In the genomic region with DNA sequence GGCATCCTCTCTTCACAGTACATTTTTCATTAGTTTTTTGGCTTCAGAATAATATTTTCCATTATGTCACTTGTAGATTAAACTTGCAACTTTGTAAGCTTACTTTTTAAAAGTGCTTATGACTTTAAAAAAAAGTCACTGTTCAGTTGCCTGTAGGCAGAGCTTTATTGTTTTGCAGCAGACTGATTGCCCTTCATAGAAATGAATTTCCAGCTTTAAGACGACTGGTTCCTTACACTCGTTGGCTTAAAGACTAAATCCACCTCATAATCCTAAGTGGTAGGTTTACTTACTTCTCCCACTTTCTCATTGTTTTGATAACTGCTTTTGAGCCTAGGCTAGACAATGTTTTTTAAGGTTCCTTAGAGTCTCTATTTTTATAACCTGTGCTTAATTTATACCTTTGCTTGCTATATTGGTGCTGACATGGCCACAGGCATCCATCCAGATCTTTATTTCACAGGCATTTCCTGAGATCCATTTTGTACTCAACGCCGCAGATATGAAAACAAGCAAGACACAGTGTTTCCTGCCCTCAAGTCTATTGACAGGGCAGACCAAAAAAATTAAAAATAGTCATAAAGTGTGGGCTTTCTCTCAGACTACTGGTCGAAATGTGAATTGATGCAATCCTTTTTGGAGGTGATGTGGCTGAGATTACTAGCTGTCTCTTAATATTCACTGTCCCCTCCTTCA, we compare ENCODE assay signal across 21 cellular contexts. TPM values are rescaled to one million over a fixed set of nuclear protein-coding genes. Genes with fewer than 3 reads are reported as not detected.
DNase-seq lines count a peak whose midpoint lies in the region; ATAC-seq, FAIRE-seq and TF ChIP-seq lines count a peak whose summit lies in the region.
"Had no signal": no experiment of that assay in that cellular context is flagged by ENCODE, and none has a peak within 500 bp of the region (broad histone marks: within the 10 kb centered on the region; RNA-seq: fewer than 3 reads in every experiment).

No MANE protein-coding gene starts in this region.

- no TSS peak for BruUV-seq in endothelial cell of umbilical vein (replicated peaks; lab: Mats Ljungman, UMichigan)

- CTCF ChIA-PET in endothelial cell of umbilical vein (lab: Charles Lee) = interaction anchor here (0.8 to 2.1 kb wide), 7 partner anchors 9 to 70 kb away, joined by 3 to 8 read pairs (median 3); partner anchors contain the start of gene IL13RA2

- H3K27ac Mint-ChIP-seq in mesothelial cell of epicardium = peak overlapping the region; percentile 83
- H3K27ac Mint-ChIP-seq: activated naive CD8-positive, alpha-beta T cell treated with anti-CD3 and anti-CD28 coated beads, Interleukin-2, amount 10 ng/mL, durations not matched to agents 7 days and 5 days; CD14-positive monocyte; endodermal cell; naive thymus-derived CD8-positive, alpha-beta T cell had no signal

- H3K79me2 ChIP-seq in endothelial cell of umbilical vein (ENCODE audit: control insufficient read depth, insufficient read depth, low read length) = no peaks in the 10 kb centered on the region

- H3K9me3 Mint-ChIP-seq in mesothelial cell of epicardium = no peaks in the 10 kb centered on the region
- H3K9me3 Mint-ChIP-seq: activated naive CD8-positive, alpha-beta T cell treated with anti-CD3 and anti-CD28 coated beads, Interleukin-2, amount 10 ng/mL, durations not matched to agents 7 days and 5 days; endodermal cell; naive thymus-derived CD8-positive, alpha-beta T cell had no signal

- WGBS in aorta, 2 donors = 2 to 29% methylated on average over 5 of the region's 5 CpGs

- no peaks in the 10 kb centered on the region for H4K20me1 ChIP-seq in endothelial cell of umbilical vein (replicated peaks; ENCODE audit: control insufficient read depth, extremely low read depth, insufficient read depth, low read length)

- H3K9me1 ChIP-seq in endothelial cell of umbilical vein (replicated peaks; ENCODE audit: control insufficient read depth, extremely low read depth, insufficient read depth, low read length) = no peaks in the 10 kb centered on the region

- intact Hi-C loops in left ventricle myocardium inferior (cut with micrococcal nuclease) (no loop called here), cardiac septum (cut with DNase I) (no loop called here), endothelial cell of umbilical vein (cut with micrococcal nuclease) (no loop called here), aorta (cut with DNase I) (no loop called here)

- H3K27ac ChIP-seq in left ventricle myocardium inferior (replicated peaks) (peak overlapping the region; percentile 72), endothelial cell of umbilical vein (ENCODE audit: insufficient read depth, low read depth, low read length) (peak overlapping the region; percentile 77), aorta (ENCODE audit: low read depth in 1 of 2, low read length in 2 of 2) (peak overlapping the region; percentile 36 to 78)
- H3K27ac ChIP-seq: lower lobe of right lung, testis had no signal

- peak; percentile 33 for TF ChIP-seq POLR2A in endothelial cell of umbilical vein (IDR thresholded peaks at IDR 0.05; ENCODE audit: low read depth, low read length)

- no peaks in the 10 kb centered on the region for H3K36me3 ChIP-seq in left ventricle myocardium inferior
- no peaks in the 10 kb centered on the region for H3K36me3 ChIP-seq in endothelial cell of umbilical vein (ENCODE audit: control insufficient read depth in 2 of 2, extremely low read depth in 1 of 2, insufficient read depth in 2 of 2, low read length in 2 of 2)
- no peaks in the 10 kb centered on the region for H3K36me3 ChIP-seq in aorta (ENCODE audit: control insufficient read depth in 1 of 2, insufficient read depth in 2 of 2, low read length in 1 of 2)
- H3K36me3 ChIP-seq: HAP-1, lower lobe of right lung had no signal

- in situ Hi-C loops in G401 (cut with HindIII; ENCODE audit: low sequenced_read_pairs) = no loop called here

- H2AFZ ChIP-seq in endothelial cell of umbilical vein (ENCODE audit: low read depth, low read length) = peak overlapping the region; percentile 74

- H3K4me1 ChIP-seq in left ventricle myocardium inferior = peaks cover 5% of the 10 kb centered on the region
- peaks cover 19% of the 10 kb centered on the region for H3K4me1 ChIP-seq in endothelial cell of umbilical vein (ENCODE audit: control insufficient read depth, extremely low read depth, insufficient read depth, low read length)
- no peaks in the 10 kb centered on the region for H3K4me1 ChIP-seq in aorta (ENCODE audit: control insufficient read depth in 1 of 2, insufficient read depth in 2 of 2, low read length in 2 of 2)
- H3K4me1 ChIP-seq: testis had no signal

- no peak overlapping the region for H3K4me3 ChIP-seq in left ventricle myocardium inferior
- no peak overlapping the region for H3K4me3 ChIP-seq in endothelial cell of umbilical vein (replicated peaks in 1 of 3; ENCODE audit: insufficient read depth in 1 of 3, low read depth in 1 of 3, low read length in 3 of 3)
- H3K4me3 ChIP-seq in aorta (ENCODE audit: low read length in 2 of 2) = no peak overlapping the region
- H3K4me3 ChIP-seq: HAP-1, lower lobe of right lung, testis had no signal

- dilution Hi-C loops in endothelial cell of umbilical vein (cut with MboI; ENCODE audit: extremely low pct_ligation_motif_present, low sequenced_read_pairs) = no loop called here

- H3K4me2 ChIP-seq in endothelial cell of umbilical vein (ENCODE audit: insufficient read depth, low read length) = peak overlapping the region; percentile 78

- no peaks in the 10 kb centered on the region for H3K27me3 ChIP-seq in left ventricle myocardium inferior (ENCODE audit: low read depth)
- no peaks in the 10 kb centered on the region for H3K27me3 ChIP-seq in endothelial cell of umbilical vein (ENCODE audit: control insufficient read depth in 2 of 2, insufficient read depth in 2 of 2, low read length in 2 of 2)
- H3K27me3 ChIP-seq in aorta (ENCODE audit: control insufficient read depth in 1 of 2, insufficient read depth in 2 of 2, low read length in 1 of 2) = no peaks in the 10 kb centered on the region
- H3K27me3 ChIP-seq: testis had no signal

- DNase-seq in left ventricle myocardium inferior (no peak), cardiac septum (ENCODE audit: low spot score) (no peak), endothelial cell of umbilical vein (ENCODE audit: low read depth, low spot score) (peak; percentile 95), mesothelial cell of epicardium (ENCODE audit: low spot score in 2 of 2, unreplicated experiment in 2 of 2) (no peak), aorta (no peak), G401 (ENCODE audit: low spot score) (no peak)
- DNase-seq: activated CD4-positive, alpha-beta T cell treated with anti-CD3 and anti-CD28 coated beads, Interleukin-2, amount 50 U/mL, for 48 hours; activated naive CD8-positive, alpha-beta T cell treated with anti-CD3 and anti-CD28 coated beads, Interleukin-2, amount 10 ng/mL, durations not matched to agents 7 days and 5 days; central memory CD4-positive, alpha-beta T cell; endodermal cell; foreskin fibroblast; lower lobe of right lung; naive thymus-derived CD8-positive, alpha-beta T cell; NCI-H2171 treated with DMSO at 0.1 percent for 48 hours; testis had no signal

- H3K4me3 Mint-ChIP-seq in mesothelial cell of epicardium = no peak overlapping the region
- H3K4me3 Mint-ChIP-seq: activated naive CD8-positive, alpha-beta T cell treated with anti-CD3 and anti-CD28 coated beads, Interleukin-2, amount 10 ng/mL, durations not matched to agents 7 days and 5 days; CD14-positive monocyte; endodermal cell; naive thymus-derived CD8-positive, alpha-beta T cell had no signal

- POLR2A ChIA-PET in endothelial cell of umbilical vein (lab: Charles Lee) = no interaction called here

- peaks cover 35% of the 10 kb centered on the region for H3K4me1 Mint-ChIP-seq in mesothelial cell of epicardium
- H3K4me1 Mint-ChIP-seq: activated naive CD8-positive, alpha-beta T cell treated with anti-CD3 and anti-CD28 coated beads, Interleukin-2, amount 10 ng/mL, durations not matched to agents 7 days and 5 days; CD14-positive monocyte; endodermal cell; naive thymus-derived CD8-positive, alpha-beta T cell had no signal

- ATAC-seq in aorta (ENCODE audit: low FRiP score) (peak; percentile 53), HG03378 (IDR thresholded peaks at IDR 0.05; ENCODE audit: unreplicated experiment) (no peak), HG03095 (IDR thresholded peaks at IDR 0.05; ENCODE audit: unreplicated experiment) (no peak)
- ATAC-seq: naive thymus-derived CD8-positive, alpha-beta T cell had no signal

- H3K9ac ChIP-seq in endothelial cell of umbilical vein (replicated peaks; ENCODE audit: extremely low read depth, insufficient read depth, low read length) = peak overlapping the region; percentile 24

- H3K36me3 Mint-ChIP-seq in mesothelial cell of epicardium = no peaks in the 10 kb centered on the region
- H3K36me3 Mint-ChIP-seq: activated naive CD8-positive, alpha-beta T cell treated with anti-CD3 and anti-CD28 coated beads, Interleukin-2, amount 10 ng/mL, durations not matched to agents 7 days and 5 days; CD14-positive monocyte; naive thymus-derived CD8-positive, alpha-beta T cell had no signal

- TF ChIP-seq CTCF in left ventricle myocardium inferior (IDR thresholded peaks at IDR 0.05; ENCODE audit: borderline replicate concordance) = no peak
- no peak for TF ChIP-seq CTCF in endothelial cell of umbilical vein (IDR thresholded peaks at IDR 0.05; ENCODE audit: extremely low read depth in 1 of 2, insufficient read depth in 1 of 2, low read depth in 1 of 2, low read length in 2 of 2)
- no peak for TF ChIP-seq CTCF in mesothelial cell of epicardium (IDR thresholded peaks at IDR 0.05; ENCODE audit: unreplicated experiment)

- no peaks in the 10 kb centered on the region for H3K27me3 Mint-ChIP-seq in mesothelial cell of epicardium (ENCODE audit: low read depth)
- H3K27me3 Mint-ChIP-seq: activated naive CD8-positive, alpha-beta T cell treated with anti-CD3 and anti-CD28 coated beads, Interleukin-2, amount 10 ng/mL, durations not matched to agents 7 days and 5 days; naive thymus-derived CD8-positive, alpha-beta T cell had no signal

- H3K9me3 ChIP-seq in left ventricle myocardium inferior (replicated peaks) (no peaks in the 10 kb centered on the region), endothelial cell of umbilical vein (replicated peaks; ENCODE audit: control insufficient read depth, insufficient read depth, low read length) (no peaks in the 10 kb centered on the region), aorta (ENCODE audit: control insufficient read depth, low read length) (no peaks in the 10 kb centered on the region)
- H3K9me3 ChIP-seq: HAP-1, lower lobe of right lung, testis had no signal

- peak; percentile 96 for FAIRE-seq in endothelial cell of umbilical vein (lab: Jason Lieb, UNC)
- FAIRE-seq: A204.1 had no signal

RNA-seq across cellular contexts. Expression of gene IL13RA2, which starts 12.6 kb away (rescaled TPM):
- not detected for total RNA-seq in left ventricle myocardium inferior
- 0.54 TPM for total RNA-seq in cardiac septum
- total RNA-seq in endothelial cell of umbilical vein = not detected in 2 replicates
- not detected in 2 replicates for polyA plus RNA-seq in endothelial cell of umbilical vein
- polyA plus RNA-seq in endothelial cell of umbilical vein (2011; cell fraction: cytosol; rRNA removed) = not detected in 2 replicates
- polyA plus RNA-seq in endothelial cell of umbilical vein (2011; cell fraction: nucleus; rRNA removed) = not detected in 2 replicates
- polyA plus RNA-seq in endothelial cell of umbilical vein (2012) = not detected in 2 replicates
- not detected in 2 replicates for polyA minus RNA-seq in endothelial cell of umbilical vein
- not detected for polyA minus RNA-seq in endothelial cell of umbilical vein (2011; cell fraction: cytosol; rRNA and poly(A)+ RNA removed)
- not detected in 2 replicates for polyA minus RNA-seq in endothelial cell of umbilical vein (2011; cell fraction: nucleus; rRNA and poly(A)+ RNA removed)
- total RNA-seq in mesothelial cell of epicardium = 0.73 to 0.79 TPM (median 0.74 TPM) in 3 replicates
- 10 to 100 TPM in 1 of 2 donors, 1 to 10 TPM in 1; 7.3 to 13.8 TPM for total RNA-seq in aorta
- polyA plus RNA-seq in aorta = 10 to 100 TPM; 27.9 to 32.3 TPM
- 1.5 and 2.0 TPM in 2 replicates for total RNA-seq in G401 (2014; rRNA removed; shearing (Covaris generic))
- total RNA-seq: activated naive CD8-positive, alpha-beta T cell treated with anti-CD3 and anti-CD28 coated beads, Interleukin-2, amount 10 ng/mL, durations not matched to agents 7 days and 5 days; endodermal cell; LHCN-M2; naive thymus-derived CD8-positive, alpha-beta T cell had no signal
- polyA plus RNA-seq: CD14-positive monocyte; naive thymus-derived CD8-positive, alpha-beta T cell had no signal
